28 cellular contexts compared by ENCODE assay signal in the genomic region with DNA sequence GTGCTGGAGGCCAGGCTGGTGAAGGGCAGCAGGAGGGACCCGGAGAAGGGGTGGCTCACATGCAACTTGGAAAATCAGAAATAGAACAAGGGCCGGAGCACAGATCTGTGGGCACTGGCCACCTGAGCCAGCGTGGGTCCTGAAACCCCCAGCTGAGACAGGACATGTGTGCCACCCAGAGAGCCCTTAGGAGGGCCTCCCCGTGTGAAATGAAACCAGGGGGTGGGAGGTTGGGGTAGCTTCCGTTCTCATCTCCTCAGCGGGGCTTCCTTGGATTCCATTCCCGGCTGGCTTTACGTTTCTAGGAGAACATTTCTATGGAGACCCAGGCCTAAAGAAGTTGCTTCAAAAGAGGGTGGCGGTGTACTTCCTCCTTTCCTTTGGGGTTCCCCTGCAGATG.
"Had no signal": no experiment of that assay in that cellular context is flagged by ENCODE, and none has a peak within 500 bp of the region (broad histone marks: within the 10 kb centered on the region; RNA-seq: fewer than 3 reads in every experiment).

No MANE protein-coding gene starts in this region.

- H3K4me3 Mint-ChIP-seq: activated naive CD8-positive, alpha-beta T cell treated with anti-CD3 and anti-CD28 coated beads for 36 hours; activated T-cell treated with anti-CD3 and anti-CD28 coated beads, Interleukin-2, amount 50 U/mL, for 4 hours; stimulated activated naive CD8-positive, alpha-beta T cell treated with anti-CD3 and anti-CD28 coated beads, Interleukin-15, Interleukin-2, amounts not matched to agents 100 ng/mL and 50 ng/mL, for 24 hours; T-helper 17 cell had no signal

- ATAC-seq: activated T-cell treated with anti-CD3 and anti-CD28 coated beads, Interleukin-2, amount 50 U/mL, for 4 hours; effector memory CD8-positive, alpha-beta T cell; gastroesophageal sphincter; heart right ventricle; left lobe of liver; natural killer cell; T-helper 17 cell had no signal

- H3K27ac Mint-ChIP-seq: activated T-helper 2 cell treated with anti-CD3 and anti-CD28 coated beads, Interferon-gamma antibody, Interleukin-2, Interleukin-4, amounts not matched to agents 10 μg/mL and 5 μg/mL and 100 μg/mL, durations not matched to agents 14 hours and 24 hours and 36 hours; natural killer cell; stimulated activated naive CD8-positive, alpha-beta T cell treated with anti-CD3 and anti-CD28 coated beads, Interleukin-15, Interleukin-2, amounts not matched to agents 100 ng/mL and 50 ng/mL, for 24 hours; T-helper 17 cell had no signal

- H3K27me3 Mint-ChIP-seq: effector memory CD8-positive, alpha-beta T cell; T-helper 17 cell had no signal

- H3K36me3 ChIP-seq: colonic mucosa, thyroid gland had no signal

- H3K9me3 Mint-ChIP-seq: activated naive CD8-positive, alpha-beta T cell treated with anti-CD3 and anti-CD28 coated beads for 36 hours; activated T-cell treated with anti-CD3 and anti-CD28 coated beads, Interleukin-2, amount 50 U/mL, for 4 hours; activated T-helper 2 cell treated with anti-CD3 and anti-CD28 coated beads, Interferon-gamma antibody, Interleukin-2, Interleukin-4, amounts not matched to agents 10 μg/mL and 5 μg/mL and 100 μg/mL, durations not matched to agents 14 hours and 24 hours and 36 hours; effector memory CD8-positive, alpha-beta T cell; natural killer cell; stimulated activated naive CD8-positive, alpha-beta T cell treated with anti-CD3 and anti-CD28 coated beads, Interleukin-15, Interleukin-2, amounts not matched to agents 100 ng/mL and 50 ng/mL, for 24 hours had no signal

- H3K36me3 Mint-ChIP-seq: natural killer cell had no signal

- H3K9me3 ChIP-seq: colonic mucosa, gastroesophageal sphincter, heart right ventricle, spleen, thyroid gland had no signal

- H3K4me3 ChIP-seq: colonic mucosa, dorsolateral prefrontal cortex, gastroesophageal sphincter, heart right ventricle, lung, spleen, thyroid gland had no signal

- DNase-seq: activated CD4-positive, alpha-beta T cell treated with anti-CD3 and anti-CD28 coated beads for 4 hours; activated CD4-positive, alpha-beta T cell treated with anti-CD3 and anti-CD28 coated beads, Interleukin-2, amount 50 U/mL, for 48 hours; activated CD4-positive, CD25-positive, alpha-beta regulatory T cell; activated CD8-positive, alpha-beta memory T cell treated with anti-CD3 and anti-CD28 coated beads, Interleukin-2, amount 50 U/mL, for 48 hours; activated naive CD4-positive, alpha-beta T cell; activated naive CD8-positive, alpha-beta T cell treated with anti-CD3 and anti-CD28 coated beads for 36 hours; activated T-cell treated with anti-CD3 and anti-CD28 coated beads, Interleukin-2, amount 50 U/mL, for 4 hours; colonic mucosa; dorsolateral prefrontal cortex; effector memory CD8-positive, alpha-beta T cell; heart right ventricle; midbrain; natural killer cell; retina; spleen; stimulated activated CD4-positive, alpha-beta T cell treated with anti-CD3 and anti-CD28 coated beads, Interleukin-4, amount 100 ng/mL, for 24 hours; substantia nigra; SW 1271; T-helper 17 cell; thyroid gland had no signal

- FAIRE-seq: bronchial epithelial cell, keratinocyte had no signal

- H3K27me3 ChIP-seq: colonic mucosa, gastroesophageal sphincter, thyroid gland had no signal

- H3K27ac ChIP-seq: colonic mucosa, dorsolateral prefrontal cortex, epithelial cell of prostate, gastroesophageal sphincter, heart right ventricle, spleen, thyroid gland had no signal
